ENCODE assay signal across 12 cellular contexts in the genomic region with DNA sequence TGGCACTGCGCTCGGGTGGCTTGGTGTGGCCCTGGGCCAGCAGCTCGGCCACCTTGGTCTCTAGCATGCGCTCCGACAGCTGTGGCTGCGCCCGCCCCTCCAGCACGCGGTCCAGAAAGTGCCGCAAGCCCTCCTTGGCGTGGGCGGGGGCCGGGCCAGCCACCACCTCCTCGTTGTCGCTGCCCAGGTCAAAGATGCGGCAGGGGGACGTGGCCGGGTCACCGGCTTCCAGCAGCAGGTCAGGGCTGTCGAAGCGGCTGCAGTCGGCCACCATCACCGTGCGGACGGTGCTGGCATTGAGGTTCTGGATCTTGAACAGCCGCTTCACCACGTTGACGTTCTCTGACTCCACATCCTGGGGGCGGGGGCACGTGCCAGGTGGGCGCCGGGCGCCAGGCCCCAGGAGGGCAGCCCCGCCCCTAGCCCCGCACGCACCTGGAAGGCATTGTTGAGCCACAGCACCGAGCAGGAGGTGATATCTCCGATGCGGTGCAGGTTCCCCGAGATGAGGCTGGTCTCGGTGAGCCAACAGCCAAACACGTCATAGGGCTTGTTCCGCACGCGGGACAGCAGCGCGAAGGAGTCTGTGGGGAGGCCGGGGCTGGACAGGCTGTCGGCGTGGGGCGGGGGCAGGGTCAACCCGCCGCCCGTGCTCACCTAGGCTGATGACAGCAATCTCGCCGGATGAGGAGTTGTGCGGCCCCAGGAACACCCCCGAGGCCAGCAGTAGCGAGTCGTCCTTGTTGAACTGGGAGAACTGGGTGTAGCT. TPM values are rescaled to one million over a fixed set of nuclear protein-coding genes. Genes with fewer than 3 reads are reported as not detected.
DNase-seq lines count a peak whose midpoint lies in the region; ATAC-seq, FAIRE-seq and TF ChIP-seq lines count a peak whose summit lies in the region.
"Had no signal": no experiment of that assay in that cellular context is flagged by ENCODE, and none has a peak within 500 bp of the region (broad histone marks: within the 10 kb centered on the region; RNA-seq: fewer than 3 reads in every experiment).

No MANE protein-coding gene starts in this region.

- intact Hi-C loops in pancreas (cut with DNase I): loop anchor here in 1 of 3 donors (10.0 kb wide), 2 partner anchors 97 to 147 kb away; a partner anchor contains a TSS
- intact Hi-C loops in A673 (cut with micrococcal nuclease; ENCODE audit: unreplicated experiment): no loop called here

- H3K9ac ChIP-seq in HUES6 (ENCODE audit: low read length): no peak overlapping the region

- 0 out of 2 replicates have a peak overlapping the region, but pooled peaks have one; percentile 87 for H3K4me3 ChIP-seq in HUES6 (ENCODE audit: low read depth, low read length)
- H3K4me3 ChIP-seq in coronary artery: peak overlapping the region; percentile 90
- H3K4me3 ChIP-seq in pancreas: peak overlapping the region in 1 of 4 donors; percentile 87
- no peak overlapping the region for H3K4me3 ChIP-seq in A673 (ENCODE audit: low read depth, low read length, poor library complexity, severe bottlenecking)

- H3K4me1 ChIP-seq in HUES6 (ENCODE audit: control insufficient read depth, insufficient read depth, low read length) (peaks cover 13% of the 10 kb centered on the region), pancreas (no peaks in the 10 kb centered on the region), A673 (ENCODE audit: insufficient read depth, low read length, poor library complexity, severe bottlenecking) (no peaks in the 10 kb centered on the region)

- DNase-seq in coronary artery (ENCODE audit: low spot score) (peak; percentile 72), pancreas (peak in 4 of 6 donors; percentile 27 to 83 (median 48)), NOMO-1 treated with DMSO at 0.1 percent for 48 hours (lab: John Stamatoyannopoulos, UW; ENCODE audit: unreplicated experiment) (no peak), A673 (ENCODE audit: low spot score) (no peak)
- DNase-seq: activated CD4-positive, CD25-positive, alpha-beta regulatory T cell treated with anti-CD3 and anti-CD28 coated beads, Interleukin-2, amount 50 U/mL, for 72 hours; brain microvascular endothelial cell; lower lobe of right lung; NCI-H1436 treated with DMSO at 0.1 percent for 48 hours had no signal

- H3K27ac ChIP-seq in C4-2B (peak overlapping the region; percentile 94; the same call in 1 of the 2 replicates), HUES6 (ENCODE audit: low read depth, low read length) (no peak overlapping the region), coronary artery (no peak overlapping the region), pancreas (no peak overlapping the region), A673 (ENCODE audit: low read depth, low read length, poor library complexity, severe bottlenecking) (no peak overlapping the region)
- H3K27ac ChIP-seq: brain microvascular endothelial cell, lower lobe of right lung had no signal

- TF ChIP-seq CTCF in C4-2B (conservative IDR thresholded peaks at IDR 0.05) (no peak), coronary artery (IDR thresholded peaks at IDR 0.05) (no peak), pancreas (IDR thresholded peaks at IDR 0.05) (no peak), A673 (conservative IDR thresholded peaks at IDR 0.05; ENCODE audit: low read depth, low read length) (no peak)

- peaks cover 43% of the 10 kb centered on the region for H3K36me3 ChIP-seq in HUES6 (ENCODE audit: control insufficient read depth, insufficient read depth, low read length)
- H3K36me3 ChIP-seq in pancreas: peaks cover 7 to 31% (median 25%) of the 10 kb centered on the region in 3 donors
- H3K36me3 ChIP-seq in A673 (ENCODE audit: insufficient read depth, low read length, poor library complexity, severe bottlenecking): peaks cover 33% of the 10 kb centered on the region

- H3K27me3 ChIP-seq in HUES6 (ENCODE audit: control insufficient read depth, insufficient read depth, low read length): no peaks in the 10 kb centered on the region
- H3K27me3 ChIP-seq in pancreas: no peaks in the 10 kb centered on the region
- H3K27me3 ChIP-seq in A673 (replicated peaks; ENCODE audit: insufficient read depth, low read depth, low read length, poor library complexity): no peaks in the 10 kb centered on the region
- H3K27me3 ChIP-seq: brain microvascular endothelial cell had no signal

- no peak for FAIRE-seq in pancreas (lab: Jason Lieb, UNC)
- FAIRE-seq: G401.6 had no signal

- POLR2A ChIA-PET in A673 (lab: Charles Lee; ENCODE audit: low non-redundant PET): no interaction called here

- CTCF ChIA-PET in A673 (lab: Charles Lee): interaction anchor here (0.5 kb wide), 1 partner anchor 36 kb away, joined by 9 read pairs; no protein-coding TSS in a partner anchor

- ATAC-seq in pancreas: no peak
- ATAC-seq in HG02678 (IDR thresholded peaks at IDR 0.05; ENCODE audit: unreplicated experiment): no peak
- ATAC-seq: lower lobe of right lung had no signal

- BruUV-seq in A673 (replicated peaks; lab: Mats Ljungman, UMichigan): no TSS peak

- H3K9me3 ChIP-seq in HUES6 (ENCODE audit: control insufficient read depth, insufficient read depth, low read depth, low read length) (no peaks in the 10 kb centered on the region), pancreas (no peaks in the 10 kb centered on the region), A673 (ENCODE audit: low read depth, low read length, poor library complexity, severe bottlenecking) (no peaks in the 10 kb centered on the region)
- H3K9me3 ChIP-seq: lower lobe of right lung had no signal

- WGBS in pancreas, 2 donors: 93 to 96% methylated on average over 60 of the region's 60 CpGs

RNA-seq across cellular contexts. Expression of a gene that starts 2.2 kb away (rescaled TPM):
- total RNA-seq in pancreas: 10 to 100 TPM; 56.2 to 80.2 (median 60.4) TPM
- 100 to 1,000 TPM; 112 to 117 TPM for polyA plus RNA-seq in pancreas
- 76.7 and 81.8 TPM in 2 replicates for total RNA-seq in A673 (2021)

RNA-seq across cellular contexts. Expression of a gene that starts 2.7 kb away (rescaled TPM):
- 1 to 10 TPM in 1 of 6 donors, under 1 TPM in 4, not detected in 1; 0.24 to 1.2 (median 0.43) TPM for total RNA-seq in pancreas
- 1 to 10 TPM in 1 of 2 donors, under 1 TPM in 1; 0.84 to 5.0 TPM for polyA plus RNA-seq in pancreas
- total RNA-seq in A673 (2021): 0.74 and 0.75 TPM in 2 replicates

RNA-seq across cellular contexts. Expression of a gene that starts 9.8 kb away (rescaled TPM):
- total RNA-seq in pancreas (1 to 10 TPM in 5 of 6 donors, under 1 TPM in 1; 0.57 to 7.6 (median 3.0) TPM), A673 (2021) (1.1 TPM in 1 of 2 replicates, not detected in the other)
- 10 to 100 TPM in 1 of 2 donors, 1 to 10 TPM in 1; 9.0 to 16.5 TPM for polyA plus RNA-seq in pancreas

RNA-seq across cellular contexts. Expression of a gene that starts 35.0 kb away (rescaled TPM):
- 10 to 100 TPM in 4 of 6 donors, 1 to 10 TPM in 2; 5.7 to 42.7 (median 25.8) TPM for total RNA-seq in pancreas
- 10 to 100 TPM; 35.0 to 49.1 TPM for polyA plus RNA-seq in pancreas
- not detected in 2 replicates for total RNA-seq in A673 (2021)

RNA-seq across cellular contexts. Expression of a gene that starts 40.5 kb away (rescaled TPM):
- total RNA-seq in pancreas (under 1 TPM in 3 of 6 donors, not detected in 3; 0.12 to 0.17 (median 0.14) TPM), A673 (2021) (not detected in 2 replicates)
- polyA plus RNA-seq in pancreas: under 1 TPM; 0.23 to 0.38 TPM

Comparison
In these comparisons a context has a peak if more than half of its experiments do, and no peak if none do; other contexts are left out.
1. DNase-seq: peak in coronary artery (single experiment) and pancreas (4 of 6); none in NOMO-1 treated with DMSO at 0.1 percent for 48 hours (single experiment) and A673 (single experiment).